12 cellular contexts compared by ENCODE assay signal in genomic region chr7:47610506-47611044, GRCh38. TPM values are rescaled to one million over a fixed set of nuclear protein-coding genes. Genes with fewer than 3 reads are reported as not detected.
DNase-seq lines count a peak whose midpoint lies in the region; ATAC-seq and TF ChIP-seq lines count a peak whose summit lies in the region.
"Had no signal": no experiment of that assay in that cellular context is flagged by ENCODE, and none has a peak within 500 bp of the region (broad histone marks: within the 10 kb centered on the region; RNA-seq: fewer than 3 reads in every experiment).

No MANE protein-coding gene starts in this region.

- H3K36me3 ChIP-seq in SK-N-SH (replicated peaks in 1 of 2; ENCODE audit: control insufficient read depth in 1 of 2, insufficient read depth in 2 of 2, low read length in 1 of 2) (no peaks in the 10 kb centered on the region), heart left ventricle (no peaks in the 10 kb centered on the region)
- H3K36me3 ChIP-seq: WERI-Rb-1 had no signal

- intact Hi-C loops in heart left ventricle (cut with DNase I): no loop called here

- no peak overlapping the region for H3K27ac ChIP-seq in SK-N-SH (ENCODE audit: low read depth in 2 of 2, low read length in 1 of 2)
- peak overlapping the region in 11 of 12 donors; percentile 22 to 75 (median 52) for H3K27ac ChIP-seq in heart left ventricle
- H3K27ac ChIP-seq in foreskin keratinocyte: no peak overlapping the region
- H3K27ac ChIP-seq: WERI-Rb-1 had no signal

- ATAC-seq in heart left ventricle (peak; percentile 57 to 75 (median 64)), T-cell (replicated peaks in 1 of 4) (no peak), HG03457 (IDR thresholded peaks at IDR 0.05; ENCODE audit: unreplicated experiment) (no peak), foreskin keratinocyte (no peak)
- ATAC-seq: stimulated activated effector memory CD8-positive, alpha-beta T cell treated with anti-CD3 and anti-CD28 coated beads, Interleukin-12 subunit alpha, Interleukin-12 subunit beta, amount 100 ng/mL, for 72 hours had no signal

- H3K4me3 ChIP-seq in SK-N-SH (ENCODE audit: low read depth in 2 of 2, low read length in 1 of 2): no peak overlapping the region
- H3K4me3 ChIP-seq in heart left ventricle: no peak overlapping the region

- CTCF ChIA-PET in SK-N-SH (lab: Yijun Ruan, JAX) (interaction anchor here (0.5 to 1.3 kb wide), 5 partner anchors 9 to 130 kb away, joined by 3 read pairs; no protein-coding TSS in a partner anchor), T-cell (lab: Charles Lee) (no interaction called here)

- no peaks in the 10 kb centered on the region for H4K20me1 ChIP-seq in SK-N-SH (ENCODE audit: insufficient read depth)

- H3K4me1 Mint-ChIP-seq in T-cell: no peaks in the 10 kb centered on the region
- H3K4me1 Mint-ChIP-seq: stimulated activated effector memory CD8-positive, alpha-beta T cell treated with anti-CD3 and anti-CD28 coated beads, Interleukin-12 subunit alpha, Interleukin-12 subunit beta, amount 100 ng/mL, for 72 hours had no signal

- no peak overlapping the region for H3K4me3 Mint-ChIP-seq in T-cell
- H3K4me3 Mint-ChIP-seq: stimulated activated effector memory CD8-positive, alpha-beta T cell treated with anti-CD3 and anti-CD28 coated beads, Interleukin-12 subunit alpha, Interleukin-12 subunit beta, amount 100 ng/mL, for 72 hours had no signal

- TF ChIP-seq EP300 in SK-N-SH (IDR thresholded peaks at IDR 0.05; ENCODE audit: borderline replicate concordance in 1 of 2, low read depth in 1 of 2, low read length in 1 of 2): no peak

- H3K4me1 ChIP-seq in SK-N-SH (ENCODE audit: control insufficient read depth in 1 of 2, insufficient read depth in 2 of 2, low read depth in 1 of 2, low read length in 1 of 2) (no peaks in the 10 kb centered on the region), heart left ventricle (peaks cover 0 to 22% (median 9%) of the 10 kb centered on the region in 12 donors), foreskin keratinocyte (no peaks in the 10 kb centered on the region)

- H3K9me3 ChIP-seq in SK-N-SH (no peaks in the 10 kb centered on the region), heart left ventricle (no peaks in the 10 kb centered on the region)

- H3K36me3 Mint-ChIP-seq in T-cell: no peaks in the 10 kb centered on the region
- H3K36me3 Mint-ChIP-seq: stimulated activated effector memory CD8-positive, alpha-beta T cell treated with anti-CD3 and anti-CD28 coated beads, Interleukin-12 subunit alpha, Interleukin-12 subunit beta, amount 100 ng/mL, for 72 hours had no signal

- H3F3A ChIP-seq in SK-N-SH (replicated peaks; ENCODE audit: insufficient read depth): no peaks in the 10 kb centered on the region

- no peaks in the 10 kb centered on the region for H3K79me2 ChIP-seq in SK-N-SH (ENCODE audit: insufficient read depth)

- no peak overlapping the region for H3K9ac ChIP-seq in SK-N-SH

- TF ChIP-seq CTCF in SK-N-SH (IDR thresholded peaks at IDR 0.05) (no peak), heart left ventricle (IDR thresholded peaks at IDR 0.05) (no peak), foreskin keratinocyte (conservative IDR thresholded peaks at IDR 0.05) (no peak)

- no peak overlapping the region for H3K27ac Mint-ChIP-seq in T-cell
- H3K27ac Mint-ChIP-seq: stimulated activated effector memory CD8-positive, alpha-beta T cell treated with anti-CD3 and anti-CD28 coated beads, Interleukin-12 subunit alpha, Interleukin-12 subunit beta, amount 100 ng/mL, for 72 hours had no signal

- H2AFZ ChIP-seq in SK-N-SH (ENCODE audit: low read depth): peak overlapping the region; percentile 48

- no peak for TF ChIP-seq RAD21 in SK-N-SH (IDR thresholded peaks at IDR 0.05; ENCODE audit: low read length)

- peaks cover 0 to 4% of the 10 kb centered on the region in 2 donors for H3K27me3 Mint-ChIP-seq in T-cell

- TF ChIP-seq POLR2A in heart left ventricle (IDR thresholded peaks at IDR 0.05): no peak

- H3K9me3 Mint-ChIP-seq in T-cell: no peaks in the 10 kb centered on the region
- H3K9me3 Mint-ChIP-seq: stimulated activated effector memory CD8-positive, alpha-beta T cell treated with anti-CD3 and anti-CD28 coated beads, Interleukin-12 subunit alpha, Interleukin-12 subunit beta, amount 100 ng/mL, for 72 hours had no signal

- WGBS in SK-N-SH (ENCODE audit: low lambda C conversion rate): 61% methylated on average over 4 of the region's 4 CpGs
- 49 to 64% (median 55%) methylated on average over 4 of the region's 4 CpGs for WGBS in heart left ventricle, 4 donors

- H3K27me3 ChIP-seq in SK-N-SH (ENCODE audit: insufficient read depth): no peaks in the 10 kb centered on the region
- H3K27me3 ChIP-seq in heart left ventricle: no peaks in the 10 kb centered on the region
- no peaks in the 10 kb centered on the region for H3K27me3 ChIP-seq in foreskin keratinocyte

- H3K4me2 ChIP-seq in SK-N-SH: no peak overlapping the region

- no peaks in the 10 kb centered on the region for H3K9me2 ChIP-seq in SK-N-SH

- POLR2A ChIA-PET in SK-N-SH (lab: Yijun Ruan, JAX): no interaction called here
- POLR2A ChIA-PET in T-cell (lab: Charles Lee): no interaction called here

- DNase-seq in COR-L47 (lab: John Stamatoyannopoulos, UW) (peak; percentile 59), SK-N-SH (no peak), heart left ventricle (peak in 1 of 5 donors; percentile 52), renal cortical epithelial cell (ENCODE audit: low read depth) (peak; percentile 84), T-cell (no peak), foreskin keratinocyte (no peak), cerebellar nuclear complex (lab: John Stamatoyannopoulos, UW) (no peak)
- DNase-seq: activated naive CD4-positive, alpha-beta T cell treated with anti-CD3 and anti-CD28 coated beads, Interleukin-2, amount 50 U/mL, for 16 hours; KG1; WERI-Rb-1 had no signal

TF ChIP-seq in SK-N-SH, 30 proteins besides CTCF, POLR2A, EP300 and RAD21:
- TF ChIP-seq EZH2phosphoT487 (IDR thresholded peaks at IDR 0.05; ENCODE audit: borderline replicate concordance, low read depth) (no peak), POLR2AphosphoS5 (IDR thresholded peaks at IDR 0.05; ENCODE audit: low read depth, low read length) (no peak)

RNA-seq across cellular contexts. Expression of gene TNS3, which starts 28.7 kb away (rescaled TPM):
- polyA plus RNA-seq in SK-N-SH (2012; rRNA removed): 68.8 and 72.3 TPM in 2 replicates
- 48.8 and 60.8 TPM in 2 replicates for polyA plus RNA-seq in SK-N-SH (2012; cell fraction: cytosol; rRNA removed)
- 141 and 170 TPM in 2 replicates for polyA plus RNA-seq in SK-N-SH (2012; cell fraction: nucleus; rRNA removed)
- total RNA-seq in heart left ventricle: 100 to 1,000 TPM in 1 of 9 donors, 10 to 100 TPM in 8; 29.6 to 116 (median 37.2) TPM
- 10 to 100 TPM; 10.1 to 12.9 TPM for polyA plus RNA-seq in heart left ventricle
- total RNA-seq in renal cortical epithelial cell: 30.4 and 210 TPM in 2 replicates
- 1 to 10 TPM in 4 of 5 donors, under 1 TPM in 1; 0.58 to 3.7 (median 2.0) TPM for total RNA-seq in T-cell
- 6.6 and 9.4 TPM in 2 replicates for total RNA-seq in foreskin keratinocyte
- polyA plus RNA-seq in foreskin keratinocyte: 2.4 and 2.9 TPM in 2 replicates

Comparison
In these comparisons a context has a peak if more than half of its experiments do, and no peak if none do; other contexts are left out.
1. DNase-seq: peak in COR-L47 (single experiment) and renal cortical epithelial cell (single experiment); none in SK-N-SH (single experiment), T-cell (0 of 34), foreskin keratinocyte (0 of 2) and cerebellar nuclear complex (0 of 2).
2. H3K27ac ChIP-seq: peak in heart left ventricle (11 of 12); none in SK-N-SH (0 of 2) and foreskin keratinocyte (single experiment).
3. ATAC-seq: peak in heart left ventricle (4 of 4); none in T-cell (0 of 4), HG03457 (single experiment) and foreskin keratinocyte (single experiment).